9 cellular contexts compared by ENCODE assay signal in the genomic region with DNA sequence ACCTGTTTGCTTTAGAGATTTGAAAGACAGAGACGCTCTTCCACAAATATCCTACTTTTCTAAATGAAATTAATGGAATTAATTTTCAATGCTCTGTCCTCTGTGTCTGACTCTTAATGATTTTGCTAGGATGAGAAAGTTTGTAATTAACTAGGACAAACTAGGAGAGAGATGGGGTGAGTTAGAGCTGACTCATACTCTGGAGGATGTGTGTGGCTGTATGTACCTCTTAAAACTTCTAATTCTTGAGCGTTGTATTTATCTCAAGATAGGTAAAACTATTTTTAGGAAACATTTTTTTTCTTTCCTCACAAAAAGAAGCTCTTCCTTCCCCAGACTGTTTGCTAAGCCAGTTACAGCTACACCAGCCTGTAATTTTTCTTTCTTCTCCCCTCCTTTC.
"Had no signal": no experiment of that assay in that cellular context is flagged by ENCODE, and none has a peak within 500 bp of the region (broad histone marks: within the 10 kb centered on the region; RNA-seq: fewer than 3 reads in every experiment).

No MANE protein-coding gene starts in this region.

- H3K4me3 ChIP-seq: GM23248, HAP-1 had no signal

- H2AFZ ChIP-seq: GM23248 had no signal

- H3K9me3 ChIP-seq: HAP-1 had no signal

- H3K27ac Mint-ChIP-seq: HFFc6, IgD-negative memory B cell had no signal

- FAIRE-seq: HepG2 had no signal

- H3K4me3 Mint-ChIP-seq: HFFc6, IgD-negative memory B cell had no signal

- H3K4me1 Mint-ChIP-seq: IgD-negative memory B cell had no signal

- DNase-seq: GM23248, GOT3, H7, HFFc6 had no signal

- H3K27me3 Mint-ChIP-seq: IgD-negative memory B cell had no signal

- H3K4me1 ChIP-seq: HAP-1 had no signal

- ATAC-seq: HCT116, HepG2 had no signal

- H3K9ac ChIP-seq: GM23248 had no signal

- H3K36me3 Mint-ChIP-seq: IgD-negative memory B cell had no signal

- H3K36me3 ChIP-seq: HAP-1 had no signal

- H3K27ac ChIP-seq: GM23248, HL-60 had no signal
